In genomic region chr3:149479621-149480325, GRCh38 we compare ENCODE assay signal across 2 cellular contexts.
TF ChIP-seq lines count a peak whose summit lies in the region.

No MANE protein-coding gene starts in this region.

TF ChIP-seq in IMR-90, 13 proteins besides CTCF, POLR2A, EP300 and RAD21:
- TF ChIP-seq NFE2L2 (IDR thresholded peaks at IDR 0.05; ENCODE audit: low read depth, low read length) (no peak), RFX5 (IDR thresholded peaks at IDR 0.05; ENCODE audit: low read depth, low read length) (no peak), FOS (IDR thresholded peaks at IDR 0.05; ENCODE audit: low read depth, low read length) (no peak), CEBPB (IDR thresholded peaks at IDR 0.05; ENCODE audit: low read depth, low read length) (no peak), RCOR1 (IDR thresholded peaks at IDR 0.05; ENCODE audit: insufficient replicate concordance, low read length) (no peak), MXI1 (IDR thresholded peaks at IDR 0.05; ENCODE audit: borderline replicate concordance, low read depth, low read length) (no peak), CHD1 (IDR thresholded peaks at IDR 0.05; ENCODE audit: low read depth, low read length) (no peak)
TF ChIP-seq in IMR-90: peak in this region for 0.

TF ChIP-seq in K562, 482 proteins besides CTCF, POLR2A, EP300 and RAD21:
- TF ChIP-seq TEAD4 (IDR thresholded peaks at IDR 0.05; ENCODE audit: low read length) (peak; percentile 15; the same call in 1 of the 2 replicates), TEAD4 (CRISPR knock-in tag; IDR thresholded peaks at IDR 0.05; ENCODE audit: borderline replicate concordance) (no peak), WHSC1 (IDR thresholded peaks at IDR 0.05; ENCODE audit: low read length) (no peak), MIER1 (IDR thresholded peaks at IDR 0.05; ENCODE audit: low read depth) (no peak), BRF2 (IDR thresholded peaks at IDR 0.05; ENCODE audit: borderline replicate concordance, insufficient read depth, insufficient read length) (no peak), SOX6 (IDR thresholded peaks at IDR 0.05) (0 out of 2 replicates have a peak, but pooled peaks have one; percentile 13), HEY1 (CRISPR knock-in tag; IDR thresholded peaks at IDR 0.05; ENCODE audit: borderline replicate concordance) (0 out of 2 replicates have a peak, but pooled peaks have one; percentile 45), NFE2 (IDR thresholded peaks at IDR 0.05; ENCODE audit: low read depth) (no peak)
